ENCODE assay signal across 1 cellular context in genomic region chr1:40951943-40952743, GRCh38.
TF ChIP-seq lines count a peak whose summit lies in the region.

No MANE protein-coding gene starts in this region.

TF ChIP-seq in K562, 482 proteins besides CTCF, POLR2A, EP300 and RAD21 (continued from another document):
- TF ChIP-seq, protein P1, sequence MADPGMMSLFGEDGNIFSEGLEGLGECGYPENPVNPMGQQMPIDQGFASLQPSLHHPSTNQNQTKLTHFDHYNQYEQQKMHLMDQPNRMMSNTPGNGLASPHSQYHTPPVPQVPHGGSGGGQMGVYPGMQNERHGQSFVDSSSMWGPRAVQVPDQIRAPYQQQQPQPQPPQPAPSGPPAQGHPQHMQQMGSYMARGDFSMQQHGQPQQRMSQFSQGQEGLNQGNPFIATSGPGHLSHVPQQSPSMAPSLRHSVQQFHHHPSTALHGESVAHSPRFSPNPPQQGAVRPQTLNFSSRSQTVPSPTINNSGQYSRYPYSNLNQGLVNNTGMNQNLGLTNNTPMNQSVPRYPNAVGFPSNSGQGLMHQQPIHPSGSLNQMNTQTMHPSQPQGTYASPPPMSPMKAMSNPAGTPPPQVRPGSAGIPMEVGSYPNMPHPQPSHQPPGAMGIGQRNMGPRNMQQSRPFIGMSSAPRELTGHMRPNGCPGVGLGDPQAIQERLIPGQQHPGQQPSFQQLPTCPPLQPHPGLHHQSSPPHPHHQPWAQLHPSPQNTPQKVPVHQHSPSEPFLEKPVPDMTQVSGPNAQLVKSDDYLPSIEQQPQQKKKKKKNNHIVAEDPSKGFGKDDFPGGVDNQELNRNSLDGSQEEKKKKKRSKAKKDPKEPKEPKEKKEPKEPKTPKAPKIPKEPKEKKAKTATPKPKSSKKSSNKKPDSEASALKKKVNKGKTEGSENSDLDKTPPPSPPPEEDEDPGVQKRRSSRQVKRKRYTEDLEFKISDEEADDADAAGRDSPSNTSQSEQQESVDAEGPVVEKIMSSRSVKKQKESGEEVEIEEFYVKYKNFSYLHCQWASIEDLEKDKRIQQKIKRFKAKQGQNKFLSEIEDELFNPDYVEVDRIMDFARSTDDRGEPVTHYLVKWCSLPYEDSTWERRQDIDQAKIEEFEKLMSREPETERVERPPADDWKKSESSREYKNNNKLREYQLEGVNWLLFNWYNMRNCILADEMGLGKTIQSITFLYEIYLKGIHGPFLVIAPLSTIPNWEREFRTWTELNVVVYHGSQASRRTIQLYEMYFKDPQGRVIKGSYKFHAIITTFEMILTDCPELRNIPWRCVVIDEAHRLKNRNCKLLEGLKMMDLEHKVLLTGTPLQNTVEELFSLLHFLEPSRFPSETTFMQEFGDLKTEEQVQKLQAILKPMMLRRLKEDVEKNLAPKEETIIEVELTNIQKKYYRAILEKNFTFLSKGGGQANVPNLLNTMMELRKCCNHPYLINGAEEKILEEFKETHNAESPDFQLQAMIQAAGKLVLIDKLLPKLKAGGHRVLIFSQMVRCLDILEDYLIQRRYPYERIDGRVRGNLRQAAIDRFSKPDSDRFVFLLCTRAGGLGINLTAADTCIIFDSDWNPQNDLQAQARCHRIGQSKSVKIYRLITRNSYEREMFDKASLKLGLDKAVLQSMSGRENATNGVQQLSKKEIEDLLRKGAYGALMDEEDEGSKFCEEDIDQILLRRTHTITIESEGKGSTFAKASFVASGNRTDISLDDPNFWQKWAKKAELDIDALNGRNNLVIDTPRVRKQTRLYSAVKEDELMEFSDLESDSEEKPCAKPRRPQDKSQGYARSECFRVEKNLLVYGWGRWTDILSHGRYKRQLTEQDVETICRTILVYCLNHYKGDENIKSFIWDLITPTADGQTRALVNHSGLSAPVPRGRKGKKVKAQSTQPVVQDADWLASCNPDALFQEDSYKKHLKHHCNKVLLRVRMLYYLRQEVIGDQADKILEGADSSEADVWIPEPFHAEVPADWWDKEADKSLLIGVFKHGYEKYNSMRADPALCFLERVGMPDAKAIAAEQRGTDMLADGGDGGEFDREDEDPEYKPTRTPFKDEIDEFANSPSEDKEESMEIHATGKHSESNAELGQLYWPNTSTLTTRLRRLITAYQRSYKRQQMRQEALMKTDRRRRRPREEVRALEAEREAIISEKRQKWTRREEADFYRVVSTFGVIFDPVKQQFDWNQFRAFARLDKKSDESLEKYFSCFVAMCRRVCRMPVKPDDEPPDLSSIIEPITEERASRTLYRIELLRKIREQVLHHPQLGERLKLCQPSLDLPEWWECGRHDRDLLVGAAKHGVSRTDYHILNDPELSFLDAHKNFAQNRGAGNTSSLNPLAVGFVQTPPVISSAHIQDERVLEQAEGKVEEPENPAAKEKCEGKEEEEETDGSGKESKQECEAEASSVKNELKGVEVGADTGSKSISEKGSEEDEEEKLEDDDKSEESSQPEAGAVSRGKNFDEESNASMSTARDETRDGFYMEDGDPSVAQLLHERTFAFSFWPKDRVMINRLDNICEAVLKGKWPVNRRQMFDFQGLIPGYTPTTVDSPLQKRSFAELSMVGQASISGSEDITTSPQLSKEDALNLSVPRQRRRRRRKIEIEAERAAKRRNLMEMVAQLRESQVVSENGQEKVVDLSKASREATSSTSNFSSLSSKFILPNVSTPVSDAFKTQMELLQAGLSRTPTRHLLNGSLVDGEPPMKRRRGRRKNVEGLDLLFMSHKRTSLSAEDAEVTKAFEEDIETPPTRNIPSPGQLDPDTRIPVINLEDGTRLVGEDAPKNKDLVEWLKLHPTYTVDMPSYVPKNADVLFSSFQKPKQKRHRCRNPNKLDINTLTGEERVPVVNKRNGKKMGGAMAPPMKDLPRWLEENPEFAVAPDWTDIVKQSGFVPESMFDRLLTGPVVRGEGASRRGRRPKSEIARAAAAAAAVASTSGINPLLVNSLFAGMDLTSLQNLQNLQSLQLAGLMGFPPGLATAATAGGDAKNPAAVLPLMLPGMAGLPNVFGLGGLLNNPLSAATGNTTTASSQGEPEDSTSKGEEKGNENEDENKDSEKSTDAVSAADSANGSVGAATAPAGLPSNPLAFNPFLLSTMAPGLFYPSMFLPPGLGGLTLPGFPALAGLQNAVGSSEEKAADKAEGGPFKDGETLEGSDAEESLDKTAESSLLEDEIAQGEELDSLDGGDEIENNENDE (IDR thresholded peaks at IDR 0.05; ENCODE audit: low read depth, low read length) = no peak
- TF ChIP-seq EP400 (IDR thresholded peaks at IDR 0.05) = 0 out of 2 replicates have a peak, but pooled peaks have one; percentile 25
- TF ChIP-seq, protein P2, sequence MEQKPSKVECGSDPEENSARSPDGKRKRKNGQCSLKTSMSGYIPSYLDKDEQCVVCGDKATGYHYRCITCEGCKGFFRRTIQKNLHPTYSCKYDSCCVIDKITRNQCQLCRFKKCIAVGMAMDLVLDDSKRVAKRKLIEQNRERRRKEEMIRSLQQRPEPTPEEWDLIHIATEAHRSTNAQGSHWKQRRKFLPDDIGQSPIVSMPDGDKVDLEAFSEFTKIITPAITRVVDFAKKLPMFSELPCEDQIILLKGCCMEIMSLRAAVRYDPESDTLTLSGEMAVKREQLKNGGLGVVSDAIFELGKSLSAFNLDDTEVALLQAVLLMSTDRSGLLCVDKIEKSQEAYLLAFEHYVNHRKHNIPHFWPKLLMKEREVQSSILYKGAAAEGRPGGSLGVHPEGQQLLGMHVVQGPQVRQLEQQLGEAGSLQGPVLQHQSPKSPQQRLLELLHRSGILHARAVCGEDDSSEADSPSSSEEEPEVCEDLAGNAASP (IDR thresholded peaks at IDR 0.05) = no peak
- no peak for TF ChIP-seq GABPA (tag; conservative IDR thresholded peaks at IDR 0.05; ENCODE audit: low read depth)
- TF ChIP-seq MLLT1 (IDR thresholded peaks at IDR 0.05) = no peak
- TF ChIP-seq TRIM28 (IDR thresholded peaks at IDR 0.05) = no peak
- TF ChIP-seq FIP1L1 (IDR thresholded peaks at IDR 0.05; ENCODE audit: low read depth, low read length, poor library complexity, severe bottlenecking) = no peak
- no peak for TF ChIP-seq LCOR (CRISPR knock-in tag; IDR thresholded peaks at IDR 0.05)
